37 cellular contexts compared by ENCODE assay signal in the genomic region with DNA sequence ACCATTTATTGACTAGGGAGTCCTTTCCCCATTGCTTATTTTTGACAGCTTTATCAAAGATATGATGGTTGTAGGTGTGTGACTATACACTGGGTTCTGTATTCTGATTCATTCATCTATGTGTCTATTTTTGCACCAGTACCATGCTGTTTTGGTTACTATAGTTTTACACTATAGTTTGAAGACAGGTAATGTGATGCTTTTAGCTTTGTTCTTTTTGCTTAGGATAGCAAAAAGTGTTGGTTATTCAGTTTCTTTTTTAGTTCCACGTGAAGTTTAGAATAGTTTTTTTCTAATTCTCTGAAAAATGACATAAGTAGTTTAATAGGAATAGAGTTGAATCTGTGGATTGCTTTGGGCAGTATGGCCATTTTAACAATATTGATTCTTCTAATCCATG. TPM values are rescaled to one million over a fixed set of nuclear protein-coding genes. Genes with fewer than 3 reads are reported as not detected.
"Had no signal": no experiment of that assay in that cellular context is flagged by ENCODE, and none has a peak within 500 bp of the region (broad histone marks: within the 10 kb centered on the region; RNA-seq: fewer than 3 reads in every experiment).

No MANE protein-coding gene starts in this region.

- H3K27ac ChIP-seq: adrenal gland, body of pancreas, brain microvascular endothelial cell, breast epithelium, VCaP had no signal

- ATAC-seq: activated CD8-positive, alpha-beta T cell treated with anti-CD3 and anti-CD28 coated beads for 36 hours; activated naive CD4-positive, alpha-beta T cell treated with anti-CD3 and anti-CD28 coated beads, Interleukin-2, amount 50 U/mL, for 72 hours; activated T-cell treated with anti-CD3 and anti-CD28 coated beads, Interleukin-2, amount 50 U/mL, for 4 hours; activated T-cell treated with anti-CD3 and anti-CD28 coated beads, Interleukin-2, amount 50 U/mL, for 72 hours; activated T-helper 17 cell treated with anti-CD3 and anti-CD28 coated beads, Interleukin-2, amount 50 U/mL, for 72 hours; body of pancreas had no signal

- FAIRE-seq: astrocyte, TTC549 had no signal

- H3K4me3 ChIP-seq: adrenal gland, body of pancreas, breast epithelium had no signal

- DNase-seq: activated B cell treated with CpG ODN at 0.5 μM for 24 hours; activated CD4-positive, alpha-beta memory T cell treated with anti-CD3 and anti-CD28 coated beads for 36 hours; activated CD4-positive, alpha-beta T cell treated with anti-CD3 and anti-CD28 coated beads for 4 hours; activated CD4-positive, alpha-beta T cell treated with anti-CD3 and anti-CD28 coated beads, Interleukin-2, amount 10 ng/mL, durations not matched to agents 24 days and 14 days; activated CD4-positive, alpha-beta T cell treated with anti-CD3 and anti-CD28 coated beads, Interleukin-2, amount 50 U/mL, for 1 hour; activated CD4-positive, alpha-beta T cell treated with anti-CD3 and anti-CD28 coated beads, Interleukin-2, amount 50 U/mL, for 4 hours; activated CD4-positive, CD25-positive, alpha-beta regulatory T cell treated with anti-CD3 and anti-CD28 coated beads, Interleukin-2, amount 50 U/mL, for 72 hours; activated CD8-positive, alpha-beta memory T cell treated with anti-CD3 and anti-CD28 coated beads, Interleukin-2, amount 50 U/mL, for 4 hours; activated CD8-positive, alpha-beta T cell treated with anti-CD3 and anti-CD28 coated beads for 36 hours; activated effector memory CD4-positive, alpha-beta T cell treated with anti-CD3 and anti-CD28 coated beads, Interleukin-2, amount 50 U/mL, for 16 hours; activated gamma-delta T cell treated with Interleukin-2 at 50 U/mL for 16 hours; activated naive CD4-positive, alpha-beta T cell; activated naive CD4-positive, alpha-beta T cell treated with anti-CD3 and anti-CD28 coated beads for 36 hours; activated naive CD4-positive, alpha-beta T cell treated with anti-CD3 and anti-CD28 coated beads, Interleukin-2, amount 50 U/mL, for 16 hours; activated naive CD8-positive, alpha-beta T cell treated with anti-CD3 and anti-CD28 coated beads for 36 hours; activated T-cell treated with anti-CD3 and anti-CD28 coated beads for 4 hours; activated T-cell treated with anti-CD3 and anti-CD28 coated beads, Interleukin-2, amount 50 U/mL, for 1 hour; activated T-cell treated with anti-CD3 and anti-CD28 coated beads, Interleukin-2, amount 50 U/mL, for 4 hours; activated T-cell treated with anti-CD3 and anti-CD28 coated beads, Interleukin-2, amount 50 U/mL, for 72 hours; adrenal gland; amniotic stem cell; aorta; body of pancreas; brain microvascular endothelial cell; central memory CD4-positive, alpha-beta T cell; T-helper 1 cell; T-helper 2 cell; T-helper 9 cell had no signal

- H3K36me3 ChIP-seq: adrenal gland, brain microvascular endothelial cell, breast epithelium had no signal

- H3K9me3 ChIP-seq: adrenal gland, body of pancreas had no signal

- H3K27me3 ChIP-seq: adrenal gland, body of pancreas, brain microvascular endothelial cell, breast epithelium had no signal

- H3K4me1 ChIP-seq: adrenal gland, body of pancreas, breast epithelium had no signal

RNA-seq across cellular contexts. Expression of gene NACA2, which starts 50.1 kb away (rescaled TPM):
- total RNA-seq: activated B cell treated with CpG ODN at 0.5 μM for 24 hours; activated CD4-positive, alpha-beta memory T cell treated with anti-CD3 and anti-CD28 coated beads for 36 hours; activated CD4-positive, alpha-beta T cell treated with anti-CD3 and anti-CD28 coated beads, Interleukin-2, amount 10 ng/mL, durations not matched to agents 24 days and 14 days; activated CD8-positive, alpha-beta memory T cell treated with anti-CD3 and anti-CD28 coated beads for 36 hours; activated CD8-positive, alpha-beta T cell treated with anti-CD3 and anti-CD28 coated beads for 36 hours; activated naive CD4-positive, alpha-beta T cell treated with anti-CD3 and anti-CD28 coated beads for 36 hours; activated naive CD4-positive, alpha-beta T cell treated with anti-CD3 and anti-CD28 coated beads, Interleukin-2, amount 50 U/mL, for 72 hours; activated naive CD8-positive, alpha-beta T cell treated with anti-CD3 and anti-CD28 coated beads for 36 hours; activated T-cell treated with anti-CD3 and anti-CD28 coated beads, Interleukin-2, amount 50 U/mL, for 4 hours; activated T-cell treated with anti-CD3 and anti-CD28 coated beads, Interleukin-2, amount 50 U/mL, for 72 hours; activated T-helper 17 cell treated with anti-CD3 and anti-CD28 coated beads, Interleukin-2, amount 50 U/mL, for 72 hours; adrenal gland; aorta; astrocyte; breast epithelium; cardiac septum; cerebellum had no signal
